In the genomic region with DNA sequence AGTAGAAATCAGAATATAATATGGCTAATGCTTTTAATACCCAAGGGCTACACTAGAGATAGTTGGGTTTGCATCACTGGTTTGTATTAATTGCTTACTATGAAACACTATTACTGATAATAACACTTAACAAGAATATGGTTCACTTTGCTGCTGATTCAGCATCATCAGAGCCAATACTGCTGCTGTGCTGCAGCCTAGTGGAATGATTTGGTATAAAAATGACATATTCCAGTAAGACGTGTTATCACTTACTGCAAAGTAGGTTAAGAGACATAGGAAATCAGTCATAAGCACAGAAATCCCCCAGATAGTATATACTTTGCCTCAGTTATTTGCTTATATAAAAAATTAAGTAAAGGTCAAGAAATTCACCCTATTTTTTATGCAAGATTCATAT, we compare ENCODE assay signal across 9 cellular contexts. TPM values are rescaled to one million over a fixed set of nuclear protein-coding genes. Genes with fewer than 3 reads are reported as not detected.
DNase-seq lines count a peak whose midpoint lies in the region; ATAC-seq and TF ChIP-seq lines count a peak whose summit lies in the region.
"Had no signal": no experiment of that assay in that cellular context is flagged by ENCODE, and none has a peak within 500 bp of the region (broad histone marks: within the 10 kb centered on the region; RNA-seq: fewer than 3 reads in every experiment).

No MANE protein-coding gene starts in this region.

- H3K9ac ChIP-seq in smooth muscle cell (ENCODE audit: low read depth) = no peak overlapping the region

- ATAC-seq in GM18907 (IDR thresholded peaks at IDR 0.05; ENCODE audit: unreplicated experiment) = no peak
- no peak for ATAC-seq in GM21576 (IDR thresholded peaks at IDR 0.05; ENCODE audit: unreplicated experiment)
- ATAC-seq in naive thymus-derived CD4-positive, alpha-beta T cell = no peak

- peak overlapping the region in 58 of 59 donors; percentile 8 to 72 (median 54) for H3K4me3 ChIP-seq in dorsolateral prefrontal cortex
- H3K4me3 ChIP-seq in smooth muscle cell = peak overlapping the region; percentile 8
- H3K4me3 ChIP-seq in naive thymus-derived CD4-positive, alpha-beta T cell (ENCODE audit: low read length) = no peak overlapping the region

- H3K27ac ChIP-seq in dorsolateral prefrontal cortex (peak overlapping the region in 41 of 59 donors; percentile 1 to 87 (median 73)), smooth muscle cell (ENCODE audit: low read depth) (no peak overlapping the region)
- no peak overlapping the region for H3K27ac ChIP-seq in naive thymus-derived CD4-positive, alpha-beta T cell (ENCODE audit: low read depth, low read length)
- H3K27ac ChIP-seq: neutrophil had no signal

- H4K20me1 ChIP-seq in smooth muscle cell (ENCODE audit: low read depth) = no peaks in the 10 kb centered on the region

- peaks cover 0 to 4% (median 0%) of the 10 kb centered on the region in 7 donors for H3K4me1 Mint-ChIP-seq in naive thymus-derived CD4-positive, alpha-beta T cell

- peaks cover 3% of the 10 kb centered on the region for H3K4me1 ChIP-seq in smooth muscle cell (ENCODE audit: low read depth)
- no peaks in the 10 kb centered on the region for H3K4me1 ChIP-seq in naive thymus-derived CD4-positive, alpha-beta T cell (ENCODE audit: control insufficient read depth in 2 of 2, insufficient read depth in 2 of 2, low read length in 2 of 2)

- H3F3A ChIP-seq in smooth muscle cell (ENCODE audit: low read depth) = no peaks in the 10 kb centered on the region

- DNase-seq in SIG-M5 treated with dmso at 0.1 percent for 504 hours (lab: John Stamatoyannopoulos, UW; ENCODE audit: unreplicated experiment) = peak; percentile 31
- no peak for DNase-seq in SIG-M5 (lab: John Stamatoyannopoulos, UW)
- peak; percentile 53 for DNase-seq in NCI-H446 treated with DMSO at 0.1 percent for 48 hours (lab: John Stamatoyannopoulos, UW)
- DNase-seq in dorsolateral prefrontal cortex = peak in 2 of 10 donors; percentile 33 to 53
- DNase-seq in smooth muscle cell (lab: John Stamatoyannopoulos, UW; ENCODE audit: unreplicated experiment) = no peak
- no peak for DNase-seq in naive thymus-derived CD4-positive, alpha-beta T cell

- H3K79me2 ChIP-seq in smooth muscle cell (ENCODE audit: low read depth) = no peaks in the 10 kb centered on the region

- H3K27me3 Mint-ChIP-seq in naive thymus-derived CD4-positive, alpha-beta T cell = no peaks in the 10 kb centered on the region

- peaks cover 0 to 10% (median 0%) of the 10 kb centered on the region in 11 donors for H3K9me3 Mint-ChIP-seq in naive thymus-derived CD4-positive, alpha-beta T cell

- no peak overlapping the region for H3K4me3 Mint-ChIP-seq in naive thymus-derived CD4-positive, alpha-beta T cell

- H3K36me3 ChIP-seq in smooth muscle cell (ENCODE audit: low read depth) = no peaks in the 10 kb centered on the region
- H3K36me3 ChIP-seq in naive thymus-derived CD4-positive, alpha-beta T cell (ENCODE audit: control insufficient read depth in 2 of 3, insufficient read depth in 3 of 3, low read length in 3 of 3) = no peaks in the 10 kb centered on the region
- H3K36me3 ChIP-seq: neutrophil had no signal

- H3K27me3 ChIP-seq in dorsolateral prefrontal cortex (peaks cover 0 to 61% (median 0%) of the 10 kb centered on the region in 45 donors), smooth muscle cell (ENCODE audit: low read depth) (no peaks in the 10 kb centered on the region)
- H3K27me3 ChIP-seq in naive thymus-derived CD4-positive, alpha-beta T cell (ENCODE audit: control insufficient read depth in 2 of 2, insufficient read depth in 2 of 2, low read length in 2 of 2) = no peaks in the 10 kb centered on the region

- no peak overlapping the region for H2AFZ ChIP-seq in smooth muscle cell (ENCODE audit: low read depth)

- TF ChIP-seq CTCF in dorsolateral prefrontal cortex (IDR thresholded peaks at IDR 0.05 in 54 of 56, conservative IDR thresholded peaks at IDR 0.05 in 2 of 56; ENCODE audit: low read depth in 1 of 56, partially characterized antibody in 56 of 56) = peak in 55 of 56 donors; percentile 35 to 74 (median 61)
- peak; percentile 52 for TF ChIP-seq CTCF in smooth muscle cell (IDR thresholded peaks at IDR 0.05; ENCODE audit: borderline replicate concordance, insufficient read depth, poor library complexity, severe bottlenecking)

- no peak overlapping the region for H3K4me2 ChIP-seq in smooth muscle cell

- H3K36me3 Mint-ChIP-seq in naive thymus-derived CD4-positive, alpha-beta T cell = no peaks in the 10 kb centered on the region

- WGBS in smooth muscle cell (ENCODE audit: low lambda C conversion rate) = 9% methylated on average over 1 of the region's 1 CpG

- intact Hi-C loops in dorsolateral prefrontal cortex (cut with DNase I) = loop anchor here in 1 of 2 donors (10.0 kb wide), 1 partner anchor 407 kb away; no protein-coding TSS in a partner anchor
- intact Hi-C loops in naive thymus-derived CD4-positive, alpha-beta T cell (cut with micrococcal nuclease) = no loop called here

- H3K27ac Mint-ChIP-seq in naive thymus-derived CD4-positive, alpha-beta T cell = no peak overlapping the region

- CTCF ChIA-PET in naive thymus-derived CD4-positive, alpha-beta T cell (lab: Charles Lee) = no interaction called here

- POLR2A ChIA-PET in naive thymus-derived CD4-positive, alpha-beta T cell (lab: Charles Lee) = no interaction called here

- H3K9me3 ChIP-seq in smooth muscle cell (replicated peaks; ENCODE audit: low read depth) = no peaks in the 10 kb centered on the region
- no peaks in the 10 kb centered on the region for H3K9me3 ChIP-seq in naive thymus-derived CD4-positive, alpha-beta T cell (ENCODE audit: control insufficient read depth in 2 of 3, low read length in 3 of 3)
- H3K9me3 ChIP-seq: neutrophil had no signal

RNA-seq across cellular contexts. Expression of a gene that starts 2.8 kb away (rescaled TPM):
- total RNA-seq in dorsolateral prefrontal cortex = 10 to 100 TPM; 18.0 to 61.1 (median 41.5) TPM
- 1.6 and 2.2 TPM in 2 replicates for total RNA-seq in smooth muscle cell
- polyA plus RNA-seq in smooth muscle cell = 0.66 and 2.3 TPM in 2 replicates
- not detected for total RNA-seq in naive thymus-derived CD4-positive, alpha-beta T cell
- not detected for polyA plus RNA-seq in naive thymus-derived CD4-positive, alpha-beta T cell

Comparison
In these comparisons a context has a peak if more than half of its experiments do, and no peak if none do; other contexts are left out.
1. DNase-seq: peak in SIG-M5 treated with dmso at 0.1 percent for 504 hours (single experiment) and NCI-H446 treated with DMSO at 0.1 percent for 48 hours (single experiment); none in SIG-M5 (single experiment), smooth muscle cell (single experiment) and naive thymus-derived CD4-positive, alpha-beta T cell (0 of 9).
2. H3K27ac ChIP-seq: peak in dorsolateral prefrontal cortex (41 of 59); none in smooth muscle cell (single experiment) and naive thymus-derived CD4-positive, alpha-beta T cell (single experiment).